ENCODE assay signal across 8 cellular contexts in the genomic region with DNA sequence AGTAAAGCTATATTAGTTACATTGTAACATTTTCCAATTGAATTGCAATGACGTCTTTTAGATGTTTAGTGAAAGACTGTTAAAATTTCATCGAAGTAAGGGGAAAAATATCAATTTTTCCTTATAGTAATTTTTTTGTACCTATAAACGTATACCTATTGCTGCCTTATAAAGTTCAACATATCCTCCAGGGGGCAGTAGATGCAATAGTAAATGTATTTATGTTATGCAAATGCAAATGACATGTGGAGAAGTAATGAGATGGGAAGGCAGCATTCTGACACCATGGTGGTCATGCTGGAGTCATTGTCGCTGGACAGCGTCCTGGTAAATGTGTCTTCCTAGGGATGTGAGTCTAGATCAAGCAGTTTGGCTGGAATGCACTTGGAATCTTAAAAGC.
DNase-seq lines count a peak whose midpoint lies in the region; ATAC-seq, FAIRE-seq and TF ChIP-seq lines count a peak whose summit lies in the region.

No MANE protein-coding gene starts in this region.

- H3K27ac ChIP-seq in VCaP, result no peak overlapping the region

- DNase-seq in D721Med (ENCODE audit: insufficient read length, low spot score) (no peak), NCI-H1694 (lab: John Stamatoyannopoulos, UW) (peak; percentile 85), inferior parietal cortex (ENCODE audit: extremely low spot score) (peak; percentile 47), GOT3 (lab: John Stamatoyannopoulos, UW) (no peak)
- no peak for DNase-seq in activated naive CD4-positive, alpha-beta T cell (lab: John Stamatoyannopoulos, UW)

- ATAC-seq in GM21447 (IDR thresholded peaks at IDR 0.05; ENCODE audit: unreplicated experiment), result peak; percentile 58
- no peak for ATAC-seq in HG03039 (IDR thresholded peaks at IDR 0.05; ENCODE audit: unreplicated experiment)

- FAIRE-seq in D721Med (lab: Jason Lieb, UNC), result peak; percentile 6

- peak; percentile 62 for TF ChIP-seq CTCF in D721Med (IDR thresholded peaks at IDR 0.05; ENCODE audit: insufficient read depth, missing control alignments)
- peak; percentile 68 for TF ChIP-seq CTCF in VCaP (conservative IDR thresholded peaks at IDR 0.05)

Comparison
In these comparisons a context has a peak if more than half of its experiments do, and no peak if none do; other contexts are left out.
1. DNase-seq: peak in NCI-H1694 (single experiment) and inferior parietal cortex (single experiment); none in D721Med (single experiment), GOT3 (single experiment) and activated naive CD4-positive, alpha-beta T cell (0 of 4).